ENCODE assay signal across 8 cellular contexts in the genomic region with DNA sequence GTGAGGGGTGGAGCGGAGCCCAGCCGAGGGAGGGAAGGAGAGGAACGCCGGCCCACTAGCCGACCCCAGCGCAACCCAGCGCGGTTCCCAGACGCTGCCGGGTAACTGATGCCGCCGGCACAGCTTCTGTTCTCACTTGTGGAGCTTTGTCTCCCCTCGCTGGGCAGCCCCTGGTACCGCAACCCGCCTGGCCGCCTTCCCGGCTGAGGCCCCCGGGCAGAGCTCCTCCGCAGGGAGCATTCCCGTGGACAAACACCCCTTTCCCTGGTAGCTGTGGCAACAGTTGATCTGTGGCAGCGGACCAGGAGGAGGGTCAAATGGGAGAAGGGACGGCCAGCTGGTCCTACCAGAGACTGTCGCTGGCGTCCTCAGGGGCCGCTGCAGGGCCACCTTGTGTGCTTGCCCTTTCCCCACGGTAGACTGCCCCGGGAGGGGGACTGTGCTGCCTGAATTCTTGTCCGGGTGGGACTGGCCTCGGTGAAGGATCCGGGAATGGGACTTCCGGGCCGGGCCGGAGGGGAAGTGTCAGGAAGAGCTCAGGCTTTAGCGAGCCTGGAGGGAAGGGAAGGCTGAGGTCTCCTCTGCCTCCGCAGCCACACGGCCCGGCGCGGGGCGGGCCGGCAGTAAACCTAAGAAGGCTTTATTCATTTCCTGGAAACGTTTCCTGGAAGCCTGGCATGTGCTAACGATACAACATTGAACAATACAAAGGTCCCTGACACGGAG.
DNase-seq lines count a peak whose midpoint lies in the region; ATAC-seq and TF ChIP-seq lines count a peak whose summit lies in the region.

No MANE protein-coding gene starts in this region.

- H3K4me1 ChIP-seq in left lung, result no peaks in the 10 kb centered on the region
- no peaks in the 10 kb centered on the region for H3K4me1 ChIP-seq in CD4-positive, alpha-beta memory T cell (ENCODE audit: insufficient read depth, low read length)

- peak overlapping the region; percentile 48 for H3K4me3 Mint-ChIP-seq in T-helper 2 cell treated with Interferon-gamma antibody and Interleukin-4, amounts not matched to agents 5 μg/mL and 100 μg/mL, for 36 hours
- peak overlapping the region in 1 of 8 donors; percentile 20 for H3K4me3 Mint-ChIP-seq in CD4-positive, alpha-beta memory T cell

- peak overlapping the region; percentile 15 for H3K27ac Mint-ChIP-seq in T-helper 2 cell treated with Interferon-gamma antibody and Interleukin-4, amounts not matched to agents 5 μg/mL and 100 μg/mL, for 36 hours
- no peak overlapping the region for H3K27ac Mint-ChIP-seq in CD4-positive, alpha-beta memory T cell

- H3K9me3 ChIP-seq in left lung, result no peaks in the 10 kb centered on the region
- H3K9me3 ChIP-seq in CD4-positive, alpha-beta memory T cell (ENCODE audit: control insufficient read depth in 1 of 2, low read length in 2 of 2), result no peaks in the 10 kb centered on the region

- peak; percentile 93 for ATAC-seq in left lung
- no peak for ATAC-seq in HG02981 (IDR thresholded peaks at IDR 0.05; ENCODE audit: unreplicated experiment)

- H3K36me3 ChIP-seq in left lung, result no peaks in the 10 kb centered on the region
- H3K36me3 ChIP-seq in CD4-positive, alpha-beta memory T cell (ENCODE audit: insufficient read depth, low read length), result no peaks in the 10 kb centered on the region

- peak overlapping the region; percentile 27 to 35 for H3K4me3 ChIP-seq in left lung
- H3K4me3 ChIP-seq in CD4-positive, alpha-beta memory T cell (ENCODE audit: low read length in 2 of 2), result no peak overlapping the region

- H3K4me1 Mint-ChIP-seq in T-helper 2 cell treated with Interferon-gamma antibody and Interleukin-4, amounts not matched to agents 5 μg/mL and 100 μg/mL, for 36 hours (ENCODE audit: low read depth), result no peaks in the 10 kb centered on the region
- peaks cover 0 to 8% (median 1%) of the 10 kb centered on the region in 4 donors for H3K4me1 Mint-ChIP-seq in CD4-positive, alpha-beta memory T cell

- peak; percentile 16 to 38 for TF ChIP-seq CTCF in left lung (IDR thresholded peaks at IDR 0.05)

- peaks cover 0 to 43% of the 10 kb centered on the region in 2 donors for H3K27me3 ChIP-seq in left lung
- no peaks in the 10 kb centered on the region for H3K27me3 ChIP-seq in CD4-positive, alpha-beta memory T cell (ENCODE audit: insufficient read depth, low read length)

- POLR2A ChIA-PET in CD4-positive, alpha-beta memory T cell (lab: Charles Lee; ENCODE audit: partially characterized antibody), result no interaction called here

- no peaks in the 10 kb centered on the region for H3K36me3 Mint-ChIP-seq in T-helper 2 cell treated with Interferon-gamma antibody and Interleukin-4, amounts not matched to agents 5 μg/mL and 100 μg/mL, for 36 hours (ENCODE audit: low read depth)
- H3K36me3 Mint-ChIP-seq in CD4-positive, alpha-beta memory T cell, result no peaks in the 10 kb centered on the region

- no peak for DNase-seq in T-helper 2 cell treated with Interferon-gamma antibody and Interleukin-4, amounts not matched to agents 5 μg/mL and 100 μg/mL, for 36 hours (ENCODE audit: low spot score)
- DNase-seq in T-helper 2 cell, result no peak
- DNase-seq in NCI-H526 treated with DMSO at 0.1 percent for 48 hours (lab: John Stamatoyannopoulos, UW), result peak; percentile 95
- DNase-seq in dedifferentiated amniotic fluid mesenchymal stem cell (ENCODE audit: extremely low spot score), result peak; percentile 59
- DNase-seq in left lung, result peak in 1 of 2 donors; percentile 84
- DNase-seq in substantia nigra (lab: John Stamatoyannopoulos, UW), result peak in 47 of 49 donors; percentile 10 to 90 (median 63)
- DNase-seq in CD4-positive, alpha-beta memory T cell, result no peak

- H3K27me3 Mint-ChIP-seq in T-helper 2 cell treated with Interferon-gamma antibody and Interleukin-4, amounts not matched to agents 5 μg/mL and 100 μg/mL, for 36 hours (ENCODE audit: low read depth), result peaks cover 27% of the 10 kb centered on the region
- H3K27me3 Mint-ChIP-seq in CD4-positive, alpha-beta memory T cell, result peaks cover 14 to 24% of the 10 kb centered on the region in 2 donors

- intact Hi-C loops in left lung (cut with DNase I), result no loop called here
- intact Hi-C loops in CD4-positive, alpha-beta memory T cell (cut with micrococcal nuclease), result no loop called here

- CTCF ChIA-PET in CD4-positive, alpha-beta memory T cell (lab: Charles Lee; ENCODE audit: partially characterized antibody), result no interaction called here

- H3K27ac ChIP-seq in left lung (no peak overlapping the region), substantia nigra (ENCODE audit: low read depth, low read length, poor library complexity, severe bottlenecking) (peak overlapping the region; percentile 55)
- no peak overlapping the region for H3K27ac ChIP-seq in CD4-positive, alpha-beta memory T cell (ENCODE audit: low read depth, low read length)

- no peaks in the 10 kb centered on the region for H3K9me3 Mint-ChIP-seq in T-helper 2 cell treated with Interferon-gamma antibody and Interleukin-4, amounts not matched to agents 5 μg/mL and 100 μg/mL, for 36 hours
- H3K9me3 Mint-ChIP-seq in CD4-positive, alpha-beta memory T cell, result peaks cover 0 to 3% (median 0%) of the 10 kb centered on the region in 8 donors

Comparison
In these comparisons a context has a peak if more than half of its experiments do, and no peak if none do; other contexts are left out.
1. DNase-seq: peak in NCI-H526 treated with DMSO at 0.1 percent for 48 hours (single experiment), dedifferentiated amniotic fluid mesenchymal stem cell (single experiment) and substantia nigra (47 of 49); none in T-helper 2 cell treated with Interferon-gamma antibody and Interleukin-4, amounts not matched to agents 5 μg/mL and 100 μg/mL, for 36 hours (single experiment), T-helper 2 cell (0 of 5) and CD4-positive, alpha-beta memory T cell (0 of 5).
2. H3K4me3 ChIP-seq: peak in left lung (2 of 2); none in CD4-positive, alpha-beta memory T cell (0 of 2).